Comparison of ENCODE assay signal across 18 cellular contexts in genomic region chr17:9875441-9875840, GRCh38. TPM values are rescaled to one million over a fixed set of nuclear protein-coding genes. Genes with fewer than 3 reads are reported as not detected.
DNase-seq lines count a peak whose midpoint lies in the region; ATAC-seq, FAIRE-seq and TF ChIP-seq lines count a peak whose summit lies in the region.
"Had no signal": no experiment of that assay in that cellular context is flagged by ENCODE, and none has a peak within 500 bp of the region (broad histone marks: within the 10 kb centered on the region; RNA-seq: fewer than 3 reads in every experiment).

No MANE protein-coding gene starts in this region.

- TF ChIP-seq POLR2A in H1 (IDR thresholded peaks at IDR 0.05; ENCODE audit: control extremely low read depth in 1 of 2, low read depth in 2 of 2, low read length in 2 of 2): no peak

- no peak overlapping the region for H3K14ac ChIP-seq in H1 (ENCODE audit: insufficient read length)

- FAIRE-seq in H1 (lab: Jason Lieb, UNC): peak; percentile 62
- FAIRE-seq: colon, GM12878, HTR-8/SVneo had no signal

- POLR2A ChIA-PET in H1 (lab: Charles Lee; ENCODE audit: partially characterized antibody): no interaction called here

- no peak overlapping the region for H3K18ac ChIP-seq in H1 (ENCODE audit: extremely low read depth, low read length)

- H3K9me3 ChIP-seq in H1 (ENCODE audit: insufficient read depth in 2 of 2, low read depth in 1 of 2, low read length in 1 of 2): no peaks in the 10 kb centered on the region
- H3K9me3 ChIP-seq: BLaER1, heart right ventricle had no signal

- no peak overlapping the region for H2BK15ac ChIP-seq in H1 (ENCODE audit: low read length)

- H3K4ac ChIP-seq in H1 (replicated peaks; ENCODE audit: insufficient read length, low read depth, low read length): no peak overlapping the region

- no peak overlapping the region for H2BK5ac ChIP-seq in H1 (ENCODE audit: low read depth, low read length)

- no peaks in the 10 kb centered on the region for H3K4me1 ChIP-seq in H1 (replicated peaks in 1 of 4; ENCODE audit: control insufficient read depth in 3 of 4, insufficient read depth in 4 of 4, low read length in 3 of 4)

- no peak overlapping the region for H3K4me2 ChIP-seq in H1 (ENCODE audit: insufficient read depth in 1 of 2, low read depth in 2 of 2, low read length in 2 of 2)
- H3K4me2 ChIP-seq: BLaER1, smooth muscle cell had no signal

- no peak overlapping the region for H4K8ac ChIP-seq in H1 (ENCODE audit: extremely low read depth, insufficient read depth, low read length)

- no peak overlapping the region for H2AK5ac ChIP-seq in H1 (ENCODE audit: low read depth, low read length)

- no peak for ATAC-seq in GM21447 (IDR thresholded peaks at IDR 0.05; ENCODE audit: unreplicated experiment)
- ATAC-seq: GM12878 had no signal

- no peak overlapping the region for H2BK120ac ChIP-seq in H1 (replicated peaks; ENCODE audit: low read depth, low read length)

- H3K36me3 ChIP-seq in H1 (ENCODE audit: control insufficient read depth in 2 of 4, insufficient read depth in 4 of 4, low read length in 3 of 4): no peaks in the 10 kb centered on the region
- H3K36me3 ChIP-seq: BLaER1, heart right ventricle, WERI-Rb-1 had no signal

- no peaks in the 10 kb centered on the region for H3K79me1 ChIP-seq in H1 (ENCODE audit: low read depth, low read length)

- CTCF ChIA-PET in H1 (lab: Charles Lee; ENCODE audit: partially characterized antibody): interaction anchor here (0.9 to 1.8 kb wide), 6 partner anchors 10 to 147 kb away, joined by 3 to 7 read pairs (median 4); no protein-coding TSS in a partner anchor

- H3K56ac ChIP-seq in H1 (replicated peaks; ENCODE audit: insufficient read length, low read depth, low read length): no peak overlapping the region

- H2AFZ ChIP-seq in H1 (ENCODE audit: low read length): no peak overlapping the region

- H3K23me2 ChIP-seq in H1 (ENCODE audit: low read depth, low read length): no peaks in the 10 kb centered on the region

- H3K4me3 ChIP-seq in H1 (ENCODE audit: extremely low read depth in 1 of 4, insufficient read depth in 2 of 4, low read depth in 3 of 4, low read length in 4 of 4): no peak overlapping the region
- H3K4me3 ChIP-seq: BLaER1, GM12878, heart right ventricle, smooth muscle cell had no signal

- H4K5ac ChIP-seq in H1 (ENCODE audit: insufficient read length, low read depth, low read length): no peak overlapping the region

- H2BK12ac ChIP-seq in H1 (ENCODE audit: low read depth, low read length): no peak overlapping the region

- no peak for TF ChIP-seq RAD21 in H1 (IDR thresholded peaks at IDR 0.05 in 1 of 2, conservative IDR thresholded peaks at IDR 0.05 in 1 of 2; ENCODE audit: low read depth in 2 of 2, low read length in 2 of 2)

- no peak overlapping the region for H2BK20ac ChIP-seq in H1 (ENCODE audit: low read length)

- no peak overlapping the region for H3K23ac ChIP-seq in H1 (ENCODE audit: insufficient read length)

- H3K79me2 ChIP-seq in H1 (ENCODE audit: control insufficient read depth in 1 of 2, insufficient read depth in 2 of 2, low read length in 2 of 2): no peaks in the 10 kb centered on the region

- H3K27me3 ChIP-seq in H1 (replicated peaks in 1 of 4; ENCODE audit: control insufficient read depth in 3 of 4, extremely low read depth in 1 of 4, insufficient read depth in 3 of 4, low read length in 3 of 4): no peaks in the 10 kb centered on the region
- H3K27me3 ChIP-seq: BLaER1 had no signal

- TF ChIP-seq CTCF in H1 (IDR thresholded peaks at IDR 0.05; ENCODE audit: control extremely low read depth in 1 of 3, insufficient read depth in 1 of 3, low read depth in 1 of 3, low read length in 3 of 3) (no peak), GM10266 (IDR thresholded peaks at IDR 0.05; ENCODE audit: control insufficient read depth, insufficient read depth, low read depth, missing control alignments) (no peak)

- H3K27ac ChIP-seq in H1 (ENCODE audit: low read depth, low read length): no peak overlapping the region
- H3K27ac ChIP-seq: BLaER1, heart right ventricle, WERI-Rb-1 had no signal

- H3K9ac ChIP-seq in H1 (replicated peaks in 1 of 4; ENCODE audit: extremely low read depth in 1 of 4, low read depth in 3 of 4, low read length in 3 of 4): no peak overlapping the region
- H3K9ac ChIP-seq: BLaER1 had no signal

- 54% methylated on average over 3 of the region's 3 CpGs; no CpG with 5 or more reads in 1 of the 2 experiments for whole genome bisulfite sequencing in H1 (ENCODE audit: extremely low coverage in 1 of 2, insufficient coverage in 1 of 2, insufficient read length in 1 of 2, insufficient replicate concordance in 2 of 2, low coverage in 1 of 2, low lambda C conversion rate in 2 of 2, missing lambda C conversion rate in 1 of 2), 2 experiments

- DNase-seq in AG20443 (ENCODE audit: low spot score) (peak; percentile 89), M059J (ENCODE audit: low read depth) (peak; percentile 71), H1 (ENCODE audit: low read depth in 1 of 2, low spot score in 2 of 2) (peak in 1 of 2 experiments; percentile 5), midbrain (lab: John Stamatoyannopoulos, UW) (peak; percentile 53), GM10266 (ENCODE audit: extremely low spot score) (no peak), HPDE6-E6E7 (ENCODE audit: extremely low spot score) (no peak), dedifferentiated amniotic fluid mesenchymal stem cell (ENCODE audit: extremely low spot score) (no peak)
- DNase-seq: heart right ventricle, NCI-H2029 treated with DMSO at 0.1 percent for 48 hours, WERI-Rb-1 had no signal

- no peak for TF ChIP-seq EP300 in H1 (IDR thresholded peaks at IDR 0.05; ENCODE audit: borderline replicate concordance in 1 of 2, low read depth in 2 of 2, low read length in 2 of 2)

- H4K91ac ChIP-seq in H1 (replicated peaks; ENCODE audit: insufficient read length, low read length): no peak overlapping the region

- no peaks in the 10 kb centered on the region for H4K20me1 ChIP-seq in H1 (replicated peaks in 1 of 2; ENCODE audit: control insufficient read depth in 1 of 2, insufficient read depth in 2 of 2, low read length in 2 of 2)
- H4K20me1 ChIP-seq: BLaER1 had no signal

TF ChIP-seq in H1, 55 proteins besides CTCF, POLR2A, EP300 and RAD21:
- TF ChIP-seq USF2 (IDR thresholded peaks at IDR 0.05; ENCODE audit: low read length) (no peak), TEAD4 (IDR thresholded peaks at IDR 0.05; ENCODE audit: low read depth, low read length) (peak; percentile 59; the same call in 1 of the 2 replicates)

RNA-seq across cellular contexts. Expression of gene RCVRN, which starts 29.6 kb away (rescaled TPM):
- not detected in 2 replicates for total RNA-seq in M059J (2014; rRNA removed; shearing (Covaris generic))
- not detected in 2 replicates for total RNA-seq in H1 (2021; fragmentation: NEBNext Ultra II Directional; extraction: Animal tissue kit (Norgen Biotek cat#: 25700))
- not detected in 2 replicates for polyA plus RNA-seq in H1 (2011; rRNA removed)
- 0.03 TPM for polyA plus RNA-seq in H1 (2011; cell fraction: cytosol; rRNA removed)
- polyA plus RNA-seq in H1 (2011; cell fraction: nucleus; rRNA removed): 0.04 TPM
- not detected in 4 replicates for polyA plus RNA-seq in H1 (2012, experiment 1 of 2)
- not detected for polyA plus RNA-seq in H1 (2012, experiment 2 of 2)
- polyA plus RNA-seq in H1 (2013, experiment 1 of 2): 0.08 TPM
- not detected for polyA plus RNA-seq in H1 (2013, experiment 2 of 2)
- polyA minus RNA-seq in H1 (2011; rRNA and poly(A)+ RNA removed): not detected in 2 replicates
- polyA minus RNA-seq in H1 (2011; cell fraction: cytosol; rRNA and poly(A)+ RNA removed): not detected
- polyA minus RNA-seq in H1 (2011; cell fraction: nucleus; rRNA and poly(A)+ RNA removed): not detected
- total RNA-seq: activated T-helper 1 cell treated with anti-CD3 and anti-CD28 coated beads, Interleukin-12 subunit alpha, Interleukin-12 subunit beta, Interleukin-2, Interleukin-4 antibody, amounts not matched to agents 30 ng/mL and 10 ng/mL and 1 ng/mL, durations not matched to agents 14 hours and 24 hours and 36 hours; myocyte had no signal

RNA-seq across cellular contexts. Expression of gene GLP2R, which starts 49.7 kb away (rescaled TPM):
- 1.7 and 2.5 TPM in 2 replicates for total RNA-seq in M059J (2014; rRNA removed; shearing (Covaris generic))
- not detected in 2 replicates for total RNA-seq in H1 (2021; fragmentation: NEBNext Ultra II Directional; extraction: Animal tissue kit (Norgen Biotek cat#: 25700))
- not detected in 2 replicates for polyA plus RNA-seq in H1 (2011; rRNA removed)
- polyA plus RNA-seq in H1 (2011; cell fraction: cytosol; rRNA removed): not detected
- polyA plus RNA-seq in H1 (2011; cell fraction: nucleus; rRNA removed): not detected
- polyA plus RNA-seq in H1 (2012, experiment 1 of 2): not detected in 4 replicates
- not detected for polyA plus RNA-seq in H1 (2012, experiment 2 of 2)
- 0.02 TPM for polyA plus RNA-seq in H1 (2013, experiment 1 of 2)
- polyA plus RNA-seq in H1 (2013, experiment 2 of 2): not detected
- polyA minus RNA-seq in H1 (2011; rRNA and poly(A)+ RNA removed): not detected in 2 replicates
- 2.6 TPM for polyA minus RNA-seq in H1 (2011; cell fraction: cytosol; rRNA and poly(A)+ RNA removed)
- 0.50 TPM for polyA minus RNA-seq in H1 (2011; cell fraction: nucleus; rRNA and poly(A)+ RNA removed)
- total RNA-seq: activated T-helper 1 cell treated with anti-CD3 and anti-CD28 coated beads, Interleukin-12 subunit alpha, Interleukin-12 subunit beta, Interleukin-2, Interleukin-4 antibody, amounts not matched to agents 30 ng/mL and 10 ng/mL and 1 ng/mL, durations not matched to agents 14 hours and 24 hours and 36 hours; GM12878; myocyte had no signal
- polyA plus RNA-seq: GM12878 had no signal

RNA-seq across cellular contexts. Expression of gene GSG1L2, which starts 53.6 kb away (rescaled TPM):
- not detected in 2 replicates for total RNA-seq in M059J (2014; rRNA removed; shearing (Covaris generic))
- not detected in 2 replicates for total RNA-seq in H1 (2021; fragmentation: NEBNext Ultra II Directional; extraction: Animal tissue kit (Norgen Biotek cat#: 25700))
- not detected in 2 replicates for polyA plus RNA-seq in H1 (2011; rRNA removed)
- polyA plus RNA-seq in H1 (2011; cell fraction: cytosol; rRNA removed): not detected
- not detected for polyA plus RNA-seq in H1 (2011; cell fraction: nucleus; rRNA removed)
- polyA plus RNA-seq in H1 (2012, experiment 1 of 2): not detected in 4 replicates
- polyA plus RNA-seq in H1 (2012, experiment 2 of 2): not detected
- not detected for polyA plus RNA-seq in H1 (2013, experiment 1 of 2)
- not detected for polyA plus RNA-seq in H1 (2013, experiment 2 of 2)
- not detected in 2 replicates for polyA minus RNA-seq in H1 (2011; rRNA and poly(A)+ RNA removed)
- polyA minus RNA-seq in H1 (2011; cell fraction: cytosol; rRNA and poly(A)+ RNA removed): not detected
- polyA minus RNA-seq in H1 (2011; cell fraction: nucleus; rRNA and poly(A)+ RNA removed): not detected
- total RNA-seq: activated T-helper 1 cell treated with anti-CD3 and anti-CD28 coated beads, Interleukin-12 subunit alpha, Interleukin-12 subunit beta, Interleukin-2, Interleukin-4 antibody, amounts not matched to agents 30 ng/mL and 10 ng/mL and 1 ng/mL, durations not matched to agents 14 hours and 24 hours and 36 hours; GM12878; heart right ventricle; myocyte; smooth muscle cell had no signal
- polyA plus RNA-seq: GM12878, heart right ventricle, smooth muscle cell had no signal

Comparison
In these comparisons a context has a peak if more than half of its experiments do, and no peak if none do; other contexts are left out.
1. DNase-seq: peak in AG20443 (single experiment), M059J (single experiment) and midbrain (single experiment); none in GM10266 (single experiment), HPDE6-E6E7 (single experiment) and dedifferentiated amniotic fluid mesenchymal stem cell (single experiment).